In genomic region chr17:7015587-7016020, GRCh38 we compare ENCODE assay signal across 8 cellular contexts. TPM values are rescaled to one million over a fixed set of nuclear protein-coding genes. Genes with fewer than 3 reads are reported as not detected.
DNase-seq lines count a peak whose midpoint lies in the region; ATAC-seq and TF ChIP-seq lines count a peak whose summit lies in the region.

No MANE protein-coding gene starts in this region.

- H2AFZ ChIP-seq in mammary epithelial cell (ENCODE audit: low read depth, low read length) = peak overlapping the region; percentile 74

- no TSS peak for BruUV-seq in A673 (replicated peaks; lab: Mats Ljungman, UMichigan)
- no TSS peak for BruUV-seq in mammary epithelial cell (replicated peaks; lab: Mats Ljungman, UMichigan)

- POLR2A ChIA-PET in A673 (lab: Charles Lee; ENCODE audit: low non-redundant PET) = no interaction called here

- peak overlapping the region; percentile 88 for H3K4me2 ChIP-seq in mammary epithelial cell (ENCODE audit: insufficient read depth, low read depth, low read length)

- H3K27ac ChIP-seq in A673 (ENCODE audit: low read depth, low read length, poor library complexity, severe bottlenecking) = peak overlapping the region; percentile 99
- H3K27ac ChIP-seq in mammary epithelial cell (ENCODE audit: insufficient read depth, low read depth, low read length) = peak overlapping the region; percentile 84
- peak overlapping the region; percentile 99 for H3K27ac ChIP-seq in mucosa of rectum (ENCODE audit: low read depth in 2 of 2, low read length in 2 of 2)

- peak overlapping the region; percentile 84 for H3K9ac ChIP-seq in mammary epithelial cell (ENCODE audit: insufficient read depth, low read length)
- H3K9ac ChIP-seq in mucosa of rectum (ENCODE audit: low read depth in 1 of 2, low read length in 2 of 2) = peak overlapping the region; percentile 93 to 94

- intact Hi-C loops in A673 (cut with micrococcal nuclease; ENCODE audit: unreplicated experiment) (no loop called here), mammary epithelial cell (cut with micrococcal nuclease) (loop anchor here (2.0 to 10.0 kb wide), 2 partner anchors 19 to 541 kb away; no protein-coding TSS in a partner anchor)

- H4K20me1 ChIP-seq in mammary epithelial cell (ENCODE audit: insufficient read depth, low read length) = no peaks in the 10 kb centered on the region

- H3K4me1 ChIP-seq in A673 (ENCODE audit: insufficient read depth, low read length, poor library complexity, severe bottlenecking) = peaks cover 29% of the 10 kb centered on the region
- peaks cover 28% of the 10 kb centered on the region for H3K4me1 ChIP-seq in mammary epithelial cell (ENCODE audit: insufficient read depth, low read length)
- H3K4me1 ChIP-seq in mucosa of rectum (ENCODE audit: control insufficient read depth in 2 of 2, insufficient read depth in 2 of 2, low read length in 2 of 2) = peaks cover 28 to 41% of the 10 kb centered on the region in 2 donors

- TF ChIP-seq CTCF in A673 (conservative IDR thresholded peaks at IDR 0.05; ENCODE audit: low read depth, low read length) (no peak), mammary epithelial cell (conservative IDR thresholded peaks at IDR 0.05 in 1 of 2, IDR thresholded peaks at IDR 0.05 in 1 of 2; ENCODE audit: extremely low read depth in 1 of 2, insufficient read depth in 1 of 2, low read depth in 1 of 2, low read length in 2 of 2) (no peak)

- peak overlapping the region; percentile 72 for H3K4me3 ChIP-seq in A673 (ENCODE audit: low read depth, low read length, poor library complexity, severe bottlenecking)
- H3K4me3 ChIP-seq in Jurkat, Clone E6-1 (ENCODE audit: low read length) = peak overlapping the region; percentile 79
- H3K4me3 ChIP-seq in mammary epithelial cell (replicated peaks in 1 of 3; ENCODE audit: insufficient read depth in 1 of 3, low read depth in 2 of 3, low read length in 3 of 3) = peak overlapping the region; percentile 57 to 95 (median 66)
- H3K4me3 ChIP-seq in mucosa of rectum (ENCODE audit: low read length in 2 of 2) = peak overlapping the region; percentile 75 to 90

- in situ Hi-C loops in mammary epithelial cell (cut with MboI; ENCODE audit: low sequenced_read_pairs in 2 of 2) = loop anchor here (10.0 to 25.0 kb wide), 3 partner anchors 351 to 553 kb away; no protein-coding TSS in a partner anchor

- H3K27me3 ChIP-seq in A673 (replicated peaks; ENCODE audit: insufficient read depth, low read depth, low read length, poor library complexity) (no peaks in the 10 kb centered on the region), mammary epithelial cell (ENCODE audit: insufficient read depth, low read length) (no peaks in the 10 kb centered on the region), mucosa of rectum (ENCODE audit: control insufficient read depth in 2 of 2, insufficient read depth in 2 of 2, low read length in 2 of 2) (no peaks in the 10 kb centered on the region)

- 50% methylated on average over 10 of the region's 16 CpGs for WGBS in mammary epithelial cell (ENCODE audit: low coverage, missing lambda C conversion rate)

- no peak for ATAC-seq in GM21526 (IDR thresholded peaks at IDR 0.05; ENCODE audit: low FRiP score, unreplicated experiment)

- H3K36me3 ChIP-seq in A673 (ENCODE audit: insufficient read depth, low read length, poor library complexity, severe bottlenecking) = no peaks in the 10 kb centered on the region
- H3K36me3 ChIP-seq in mammary epithelial cell (ENCODE audit: insufficient read depth, low read length) = no peaks in the 10 kb centered on the region
- H3K36me3 ChIP-seq in mucosa of rectum (ENCODE audit: control insufficient read depth in 2 of 2, insufficient read depth in 2 of 2, low read length in 2 of 2) = peaks cover 0 to 3% of the 10 kb centered on the region in 2 donors

- dilution Hi-C loops in mammary epithelial cell (cut with HindIII; ENCODE audit: low sequenced_read_pairs) = no loop called here

- DNase-seq in A673 (ENCODE audit: low spot score) = peak; percentile 50
- DNase-seq in Jurkat, Clone E6-1 (ENCODE audit: low read depth, low spot score) = no peak
- no peak for DNase-seq in mammary epithelial cell
- DNase-seq in DMS53 treated with DMSO at 0.1 percent for 48 hours (lab: John Stamatoyannopoulos, UW; ENCODE audit: unreplicated experiment) = no peak
- no peak for DNase-seq in RKO (ENCODE audit: low spot score)
- DNase-seq in activated CD8-positive, alpha-beta memory T cell treated with anti-CD3 and anti-CD28 coated beads for 24 hours = no peak

- H3K9me3 ChIP-seq in A673 (ENCODE audit: low read depth, low read length, poor library complexity, severe bottlenecking) (no peaks in the 10 kb centered on the region), mammary epithelial cell (replicated peaks; ENCODE audit: insufficient read depth, low read length) (no peaks in the 10 kb centered on the region), mucosa of rectum (ENCODE audit: control insufficient read depth in 2 of 2, low read length in 2 of 2) (no peaks in the 10 kb centered on the region)

- peaks cover 38% of the 10 kb centered on the region for H3K79me2 ChIP-seq in mammary epithelial cell (ENCODE audit: insufficient read depth, low read length)

- CTCF ChIA-PET in A673 (lab: Charles Lee) (interaction anchor here (1.4 kb wide), 1 partner anchor 11 kb away, joined by 5 read pairs; no protein-coding TSS in a partner anchor), mammary epithelial cell (lab: Charles Lee; ENCODE audit: low non-redundant PET) (interaction anchor here (0.7 kb wide), 1 partner anchor 274 kb away, joined by 4 read pairs; no protein-coding TSS in a partner anchor)

RNA-seq across cellular contexts. Expression of gene RNASEK, which starts 3.2 kb away (rescaled TPM):
- 246 and 258 TPM in 2 replicates for total RNA-seq in A673 (2021)
- 189 TPM for polyA plus RNA-seq in Jurkat, Clone E6-1 (2012; ENCODE audit: insufficient read depth, insufficient read length)
- 100 to 1,000 TPM in 1 of 2 donors, 10 to 100 TPM in 1; 46.0 to 180 TPM for total RNA-seq in mammary epithelial cell
- polyA plus RNA-seq in mammary epithelial cell = 187 TPM
- polyA minus RNA-seq in mammary epithelial cell = 404 TPM

RNA-seq across cellular contexts. Expression of gene BCL6B, which starts 7.2 kb away (rescaled TPM):
- total RNA-seq in A673 (2021) (0.44 and 0.58 TPM in 2 replicates), mammary epithelial cell (not detected)
- polyA plus RNA-seq in Jurkat, Clone E6-1 (2012; ENCODE audit: insufficient read depth, insufficient read length) = not detected
- not detected for polyA plus RNA-seq in mammary epithelial cell
- not detected for polyA minus RNA-seq in mammary epithelial cell

RNA-seq across cellular contexts. Expression of gene ALOX12, which starts 19.8 kb away (rescaled TPM):
- total RNA-seq in A673 (2021) (not detected in 2 replicates), mammary epithelial cell (not detected)
- polyA plus RNA-seq in Jurkat, Clone E6-1 (2012; ENCODE audit: insufficient read depth, insufficient read length) = 1.4 TPM
- polyA plus RNA-seq in mammary epithelial cell = 0.53 TPM
- 3.7 TPM for polyA minus RNA-seq in mammary epithelial cell

RNA-seq across cellular contexts. Expression of gene SLC16A13, which starts 20.2 kb away (rescaled TPM):
- total RNA-seq in A673 (2021) (11.7 and 15.5 TPM in 2 replicates), mammary epithelial cell (10 to 100 TPM in 1 of 2 donors, 1 to 10 TPM in 1; 2.7 to 11.9 TPM)
- 4.7 TPM for polyA plus RNA-seq in Jurkat, Clone E6-1 (2012; ENCODE audit: insufficient read depth, insufficient read length)
- 10.1 TPM for polyA plus RNA-seq in mammary epithelial cell
- 12.4 TPM for polyA minus RNA-seq in mammary epithelial cell

RNA-seq across cellular contexts. Expression of gene SLC16A11, which starts 28.3 kb away (rescaled TPM):
- 0.47 and 1.3 TPM in 2 replicates for total RNA-seq in A673 (2021)
- polyA plus RNA-seq in Jurkat, Clone E6-1 (2012; ENCODE audit: insufficient read depth, insufficient read length) = not detected
- not detected for total RNA-seq in mammary epithelial cell
- polyA plus RNA-seq in mammary epithelial cell = not detected
- polyA minus RNA-seq in mammary epithelial cell = not detected
